Comparison of ENCODE assay signal across 16 cellular contexts in the genomic region with DNA sequence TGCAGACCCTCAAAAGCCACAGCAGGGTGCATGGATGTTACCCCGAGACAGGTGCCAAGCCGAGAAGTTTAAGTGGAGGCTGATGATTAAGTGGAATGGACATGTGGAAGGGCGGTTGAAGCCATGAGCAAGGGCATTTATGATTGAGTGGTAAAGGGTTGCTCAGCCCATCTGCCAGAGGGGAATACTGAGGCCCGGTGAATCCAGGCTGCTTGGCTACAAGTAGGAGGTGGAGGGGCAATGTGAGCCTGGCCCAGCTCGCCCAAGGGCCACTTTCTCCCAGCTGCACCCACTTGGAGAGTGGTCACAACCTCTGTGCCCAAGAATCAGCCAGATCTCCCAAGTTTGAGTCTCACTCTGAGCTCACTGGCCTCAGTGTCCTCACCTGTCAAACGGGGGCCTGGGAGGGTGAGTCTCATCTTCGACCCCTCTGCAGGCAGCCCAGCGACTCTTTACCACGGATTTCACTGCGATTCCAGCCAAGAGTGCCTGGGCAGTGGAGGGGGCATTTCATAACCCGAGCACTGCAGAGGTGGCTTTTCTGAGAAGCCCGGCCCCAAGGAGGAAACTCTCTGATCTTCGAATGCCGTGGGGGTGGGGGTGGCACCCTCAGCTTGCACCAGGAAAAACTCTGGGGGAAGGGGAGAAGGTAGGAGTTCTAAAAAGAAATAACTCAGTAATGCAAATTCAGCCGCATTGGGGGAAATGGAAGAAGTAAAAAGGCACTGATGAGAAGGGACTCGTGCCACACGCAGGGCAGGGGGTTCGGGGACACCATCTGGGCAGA.
DNase-seq lines count a peak whose midpoint lies in the region; ATAC-seq and TF ChIP-seq lines count a peak whose summit lies in the region.
"Had no signal": no experiment of that assay in that cellular context is flagged by ENCODE, and none has a peak within 500 bp of the region (broad histone marks: within the 10 kb centered on the region; RNA-seq: fewer than 3 reads in every experiment).

No MANE protein-coding gene starts in this region.

- H3K4me1 ChIP-seq in BLaER1 treated with 17β-estradiol and CSF1 and Interleukin-3, amounts not matched to agents 10 nM and 100 nM = peaks cover 58 to 71% (median 64%) of the 10 kb centered on the region in 10 experiments
- peaks cover 24% of the 10 kb centered on the region for H3K4me1 ChIP-seq in Caco-2
- H3K4me1 ChIP-seq in mucosa of stomach (ENCODE audit: control insufficient read depth, insufficient read depth, low read length) = peaks cover 70% of the 10 kb centered on the region
- H3K4me1 ChIP-seq in aorta (ENCODE audit: control insufficient read depth in 1 of 2, insufficient read depth in 2 of 2, low read length in 2 of 2) = no peaks in the 10 kb centered on the region
- peaks cover 20% of the 10 kb centered on the region for H3K4me1 ChIP-seq in suprapubic skin

- intact Hi-C loops in Caco-2 (cut with micrococcal nuclease; ENCODE audit: unreplicated experiment) (loop anchor here (5.0 kb wide), 1 partner anchor 61 kb away; a partner anchor contains a TSS), aorta (cut with DNase I) (no loop called here)
- intact Hi-C loops in activated CD8-positive, alpha-beta T cell treated with anti-CD3 and anti-CD28 coated beads for 36 hours (cut with micrococcal nuclease) = no loop called here

- H4K20me1 ChIP-seq in BLaER1 treated with 17β-estradiol and CSF1 and Interleukin-3, amounts not matched to agents 10 nM and 100 nM = no peaks in the 10 kb centered on the region

- H3K27ac Mint-ChIP-seq in Caco-2 (ENCODE audit: unreplicated experiment) = peak overlapping the region; percentile 94
- no peak overlapping the region for H3K27ac Mint-ChIP-seq in activated CD8-positive, alpha-beta T cell treated with anti-CD3 and anti-CD28 coated beads for 36 hours

- no peaks in the 10 kb centered on the region for H3K36me3 ChIP-seq in BLaER1 treated with 17β-estradiol and CSF1 and Interleukin-3, amounts not matched to agents 10 nM and 100 nM
- H3K36me3 ChIP-seq in Caco-2 (ENCODE audit: control insufficient read depth, insufficient read depth, low read length) = no peaks in the 10 kb centered on the region
- H3K36me3 ChIP-seq in mucosa of stomach (ENCODE audit: control insufficient read depth, insufficient read depth, low read length) = no peaks in the 10 kb centered on the region
- no peaks in the 10 kb centered on the region for H3K36me3 ChIP-seq in aorta (ENCODE audit: control insufficient read depth in 1 of 2, insufficient read depth in 2 of 2, low read length in 1 of 2)
- H3K36me3 ChIP-seq in brain microvascular endothelial cell (replicated peaks) = no peaks in the 10 kb centered on the region
- H3K36me3 ChIP-seq in suprapubic skin = no peaks in the 10 kb centered on the region
- H3K36me3 ChIP-seq: gastroesophageal sphincter had no signal

- H3K4me2 ChIP-seq in BLaER1 treated with 17β-estradiol and CSF1 and Interleukin-3, amounts not matched to agents 10 nM and 100 nM = peak overlapping the region; percentile 36 to 86 (median 69)
- H3K4me2 ChIP-seq: KMS-11 had no signal

- POLR2A ChIA-PET in Caco-2 (lab: Charles Lee) = no interaction called here
- POLR2A ChIA-PET in activated CD8-positive, alpha-beta T cell treated with anti-CD3 and anti-CD28 coated beads for 36 hours (lab: Charles Lee) = interaction anchor here (1.4 to 1.7 kb wide), 2 partner anchors 22 to 77 kb away, joined by 3 to 4 read pairs; no protein-coding TSS in a partner anchor

- no peaks in the 10 kb centered on the region for H3K27me3 ChIP-seq in BLaER1 treated with 17β-estradiol and CSF1 and Interleukin-3, amounts not matched to agents 10 nM and 100 nM
- H3K27me3 ChIP-seq in Caco-2 (replicated peaks; ENCODE audit: control insufficient read depth, insufficient read depth, low read length) = no peaks in the 10 kb centered on the region
- no peaks in the 10 kb centered on the region for H3K27me3 ChIP-seq in mucosa of stomach (ENCODE audit: control insufficient read depth, insufficient read depth, low read length)
- no peaks in the 10 kb centered on the region for H3K27me3 ChIP-seq in aorta (ENCODE audit: control insufficient read depth in 1 of 2, insufficient read depth in 2 of 2, low read length in 1 of 2)
- no peaks in the 10 kb centered on the region for H3K27me3 ChIP-seq in brain microvascular endothelial cell (replicated peaks)
- H3K27me3 ChIP-seq in suprapubic skin = no peaks in the 10 kb centered on the region
- H3K27me3 ChIP-seq: gastroesophageal sphincter had no signal

- H3K27me3 Mint-ChIP-seq in Caco-2 (ENCODE audit: insufficient read depth, unreplicated experiment) = no peaks in the 10 kb centered on the region
- H3K27me3 Mint-ChIP-seq in activated CD8-positive, alpha-beta T cell treated with anti-CD3 and anti-CD28 coated beads for 36 hours = peaks cover 12% of the 10 kb centered on the region

- no peaks in the 10 kb centered on the region for H3K9me3 Mint-ChIP-seq in Caco-2 (ENCODE audit: unreplicated experiment)
- H3K9me3 Mint-ChIP-seq in activated CD8-positive, alpha-beta T cell treated with anti-CD3 and anti-CD28 coated beads for 36 hours = peaks cover 3% of the 10 kb centered on the region

- no peaks in the 10 kb centered on the region for H3K9me3 ChIP-seq in BLaER1 treated with 17β-estradiol and CSF1 and Interleukin-3, amounts not matched to agents 10 nM and 100 nM (replicated peaks in 1 of 11)
- H3K9me3 ChIP-seq in Caco-2 (no peaks in the 10 kb centered on the region), mucosa of stomach (ENCODE audit: control insufficient read depth, low read length) (no peaks in the 10 kb centered on the region), aorta (ENCODE audit: control insufficient read depth, low read length) (no peaks in the 10 kb centered on the region), suprapubic skin (no peaks in the 10 kb centered on the region)
- H3K9me3 ChIP-seq: gastroesophageal sphincter, mucosa of descending colon had no signal

- peaks cover 24% of the 10 kb centered on the region for H3K4me1 Mint-ChIP-seq in Caco-2 (ENCODE audit: low read depth, unreplicated experiment)
- H3K4me1 Mint-ChIP-seq in activated CD8-positive, alpha-beta T cell treated with anti-CD3 and anti-CD28 coated beads for 36 hours (ENCODE audit: low read depth) = peaks cover 35% of the 10 kb centered on the region

- H3K4me3 Mint-ChIP-seq in Caco-2 (ENCODE audit: unreplicated experiment) = peak overlapping the region; percentile 71
- H3K4me3 Mint-ChIP-seq in activated CD8-positive, alpha-beta T cell treated with anti-CD3 and anti-CD28 coated beads for 36 hours = no peak overlapping the region

- no peak for TF ChIP-seq CTCF in Caco-2 (IDR thresholded peaks at IDR 0.05; ENCODE audit: insufficient read depth in 1 of 2, low read depth in 1 of 2, low read length in 1 of 2, severe bottlenecking in 1 of 2, unreplicated experiment in 1 of 2)
- TF ChIP-seq CTCF in activated CD8-positive, alpha-beta T cell treated with anti-CD3 and anti-CD28 coated beads for 36 hours (IDR thresholded peaks at IDR 0.05) = no peak
- no peak for TF ChIP-seq CTCF in brain microvascular endothelial cell (IDR thresholded peaks at IDR 0.05; ENCODE audit: low read depth, low read length, missing control alignments)
- TF ChIP-seq CTCF in suprapubic skin (IDR thresholded peaks at IDR 0.05) = no peak

- peak overlapping the region in 6 of 11 experiments; percentile 14 to 44 (median 30); a peak in 8 of 22 replicates for H3K27ac ChIP-seq in BLaER1 treated with 17β-estradiol and CSF1 and Interleukin-3, amounts not matched to agents 10 nM and 100 nM
- H3K27ac ChIP-seq in aorta (ENCODE audit: low read depth in 1 of 2, low read length in 2 of 2) (no peak overlapping the region), brain microvascular endothelial cell (no peak overlapping the region), suprapubic skin (no peak overlapping the region)
- H3K27ac ChIP-seq: C4-2B, gastroesophageal sphincter, KMS-11 had no signal

- WGBS in aorta, 2 donors = 81 to 82% methylated on average over 18 of the region's 18 CpGs
- WGBS in suprapubic skin = 75% methylated on average over 18 of the region's 18 CpGs

- TF ChIP-seq POLR2A in suprapubic skin (IDR thresholded peaks at IDR 0.05) = no peak

- BruUV-seq in Caco-2 (replicated peaks; lab: Mats Ljungman, UMichigan) = TSS peak; percentile 81

- peak overlapping the region in 10 of 11 experiments; percentile 6 to 52 (median 21); a peak in 13 of 22 replicates for H3K9ac ChIP-seq in BLaER1 treated with 17β-estradiol and CSF1 and Interleukin-3, amounts not matched to agents 10 nM and 100 nM
- peak overlapping the region; percentile 84 for H3K9ac ChIP-seq in mucosa of stomach (ENCODE audit: low read length)
- H3K9ac ChIP-seq: KMS-11 had no signal

- ATAC-seq in activated CD8-positive, alpha-beta T cell treated with anti-CD3 and anti-CD28 coated beads for 36 hours = no peak
- no peak for ATAC-seq in aorta (ENCODE audit: low FRiP score)
- ATAC-seq: gastroesophageal sphincter had no signal

- no peak overlapping the region for H3K4me3 ChIP-seq in BLaER1 treated with 17β-estradiol and CSF1 and Interleukin-3, amounts not matched to agents 10 nM and 100 nM
- H3K4me3 ChIP-seq in Caco-2 (ENCODE audit: low read depth, low read length) (peak overlapping the region; percentile 22), mucosa of stomach (ENCODE audit: low read length) (peak overlapping the region; percentile 58), aorta (ENCODE audit: low read length in 2 of 2) (no peak overlapping the region), brain microvascular endothelial cell (ENCODE audit: low read depth, low read length) (no peak overlapping the region), suprapubic skin (no peak overlapping the region)
- H3K4me3 ChIP-seq: gastroesophageal sphincter, mucosa of descending colon had no signal

- CTCF ChIA-PET in Caco-2 (lab: Charles Lee) = interaction anchor here (2.4 kb wide), 1 partner anchor 14 kb away, joined by 13 read pairs; no protein-coding TSS in a partner anchor
- CTCF ChIA-PET in activated CD8-positive, alpha-beta T cell treated with anti-CD3 and anti-CD28 coated beads for 36 hours (lab: Charles Lee) = interaction anchor here (0.8 to 3.0 kb wide), 5 partner anchors 14 to 125 kb away, joined by 3 to 9 read pairs (median 3); no protein-coding TSS in a partner anchor

- TF ChIP-seq EP300 in suprapubic skin (IDR thresholded peaks at IDR 0.05) = no peak

- DNase-seq in Caco-2 (peak; percentile 23 to 45), T-helper 9 cell (no peak), aorta (no peak), brain microvascular endothelial cell (no peak), suprapubic skin (ENCODE audit: low spot score in 2 of 2) (no peak)
- DNase-seq in activated CD8-positive, alpha-beta T cell treated with anti-CD3 and anti-CD28 coated beads for 36 hours = peak; percentile 40
- DNase-seq: NCI-H524 treated with DMSO at 0.1 percent for 48 hours; stimulated activated CD4-positive, alpha-beta T cell treated with anti-CD3 and anti-CD28 coated beads, Interleukin-4, amount 100 ng/mL, for 1 hour; stimulated activated naive CD4-positive, alpha-beta T cell; T1000 had no signal

- peaks cover 7% of the 10 kb centered on the region for H3K36me3 Mint-ChIP-seq in Caco-2 (ENCODE audit: insufficient read depth, unreplicated experiment)
- no peaks in the 10 kb centered on the region for H3K36me3 Mint-ChIP-seq in activated CD8-positive, alpha-beta T cell treated with anti-CD3 and anti-CD28 coated beads for 36 hours (ENCODE audit: low read depth)

- in situ Hi-C loops in brain microvascular endothelial cell (cut with HindIII; ENCODE audit: low pct_ligation_motif_present, low sequenced_read_pairs) = no loop called here

Comparison
In these comparisons a context has a peak if more than half of its experiments do, and no peak if none do; other contexts are left out.
1. H3K27ac ChIP-seq: peak in BLaER1 treated with 17β-estradiol and CSF1 and Interleukin-3, amounts not matched to agents 10 nM and 100 nM (6 of 11); none in aorta (0 of 2), brain microvascular endothelial cell (single experiment) and suprapubic skin (single experiment).
2. H3K4me3 ChIP-seq: peak in Caco-2 (single experiment) and mucosa of stomach (single experiment); none in BLaER1 treated with 17β-estradiol and CSF1 and Interleukin-3, amounts not matched to agents 10 nM and 100 nM (0 of 10), aorta (0 of 2), brain microvascular endothelial cell (single experiment) and suprapubic skin (single experiment).
3. DNase-seq: peak in Caco-2 (2 of 2) and activated CD8-positive, alpha-beta T cell treated with anti-CD3 and anti-CD28 coated beads for 36 hours (single experiment); none in T-helper 9 cell (single experiment), aorta (0 of 2), brain microvascular endothelial cell (single experiment) and suprapubic skin (0 of 2).